In the genomic region with DNA sequence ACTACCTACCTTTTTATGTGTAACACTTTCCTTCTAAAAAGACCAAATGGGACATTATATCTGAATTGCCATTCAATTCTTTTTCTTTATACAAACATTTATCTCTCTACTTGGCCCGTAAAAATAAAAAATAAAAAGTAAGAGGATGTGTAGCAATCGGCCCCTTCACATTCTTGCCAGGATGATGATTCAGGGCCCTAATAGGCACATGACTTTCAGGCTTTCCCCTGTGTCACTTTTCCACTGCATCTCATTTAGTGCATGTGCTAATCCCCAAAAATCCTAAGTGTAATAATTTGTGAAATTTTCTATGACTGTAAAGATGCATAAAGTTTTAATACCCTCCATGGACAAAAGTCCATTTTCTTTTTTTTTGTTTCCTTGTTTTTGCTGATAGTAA, we compare ENCODE assay signal across 13 cellular contexts. TPM values are rescaled to one million over a fixed set of nuclear protein-coding genes. Genes with fewer than 3 reads are reported as not detected.
DNase-seq lines count a peak whose midpoint lies in the region; ATAC-seq and TF ChIP-seq lines count a peak whose summit lies in the region.
"Had no signal": no experiment of that assay in that cellular context is flagged by ENCODE, and none has a peak within 500 bp of the region (broad histone marks: within the 10 kb centered on the region; RNA-seq: fewer than 3 reads in every experiment).

No MANE protein-coding gene starts in this region.

- DNase-seq in NOMO-1 (lab: John Stamatoyannopoulos, UW; ENCODE audit: unreplicated experiment in 2 of 2): peak; percentile 30 to 44
- DNase-seq in NOMO-1 treated with dmso at 0.1 percent for 144 hours (lab: John Stamatoyannopoulos, UW; ENCODE audit: unreplicated experiment): no peak
- no peak for DNase-seq in T-helper 17 cell
- DNase-seq in glomerular visceral epithelial cell (ENCODE audit: extremely low spot score): peak; percentile 21
- no peak for DNase-seq in vagina (ENCODE audit: extremely low spot score in 2 of 2)
- DNase-seq in CD8-positive, alpha-beta memory T cell: no peak
- DNase-seq in UCSD-AML1 (lab: John Stamatoyannopoulos, UW; ENCODE audit: unreplicated experiment): no peak
- no peak for DNase-seq in left ventricle myocardium inferior
- DNase-seq: KBM-7, Right ventricle myocardium superior had no signal

- H3K4me3 Mint-ChIP-seq in T-helper 17 cell: no peak overlapping the region
- H3K4me3 Mint-ChIP-seq in CD8-positive, alpha-beta memory T cell: no peak overlapping the region
- H3K4me3 Mint-ChIP-seq: activated T-helper 17 cell treated with anti-CD3 and anti-CD28 coated beads, Interleukin-2, amount 50 U/mL, for 72 hours had no signal

- no peak for ATAC-seq in T-helper 17 cell
- ATAC-seq: activated CD4-positive, CD25-positive, alpha-beta regulatory T cell treated with anti-CD3 and anti-CD28 coated beads, Interleukin-2, amount 50 U/mL, for 24 hours; activated T-helper 17 cell treated with anti-CD3 and anti-CD28 coated beads, Interleukin-2, amount 50 U/mL, for 72 hours had no signal

- peaks cover 2% of the 10 kb centered on the region for H3K36me3 Mint-ChIP-seq in T-helper 17 cell (ENCODE audit: low read depth)
- H3K36me3 Mint-ChIP-seq in CD8-positive, alpha-beta memory T cell: peaks cover 0 to 14% (median 8%) of the 10 kb centered on the region in 3 donors

- intact Hi-C loops in vagina (cut with DNase I) (no loop called here), left ventricle myocardium inferior (cut with micrococcal nuclease) (no loop called here)

- H3K27me3 Mint-ChIP-seq in T-helper 17 cell: no peaks in the 10 kb centered on the region
- peaks cover 0 to 6% of the 10 kb centered on the region in 2 donors for H3K27me3 Mint-ChIP-seq in CD8-positive, alpha-beta memory T cell
- H3K27me3 Mint-ChIP-seq: activated T-helper 17 cell treated with anti-CD3 and anti-CD28 coated beads, Interleukin-2, amount 50 U/mL, for 72 hours had no signal

- no peak for TF ChIP-seq CTCF in vagina (IDR thresholded peaks at IDR 0.05)
- TF ChIP-seq CTCF in left ventricle myocardium inferior (IDR thresholded peaks at IDR 0.05; ENCODE audit: borderline replicate concordance): no peak

- peaks cover 12% of the 10 kb centered on the region for H3K4me1 Mint-ChIP-seq in T-helper 17 cell
- peaks cover 7 to 14% (median 9%) of the 10 kb centered on the region in 3 donors for H3K4me1 Mint-ChIP-seq in CD8-positive, alpha-beta memory T cell

- H3K36me3 ChIP-seq in vagina (no peaks in the 10 kb centered on the region), left ventricle myocardium inferior (no peaks in the 10 kb centered on the region)
- no peaks in the 10 kb centered on the region for H3K36me3 ChIP-seq in CD8-positive, alpha-beta memory T cell (ENCODE audit: insufficient read depth, low read length)

- H3K27me3 ChIP-seq in vagina: no peaks in the 10 kb centered on the region
- no peaks in the 10 kb centered on the region for H3K27me3 ChIP-seq in CD8-positive, alpha-beta memory T cell (ENCODE audit: insufficient read depth, low read length, poor library complexity, severe bottlenecking)
- H3K27me3 ChIP-seq in left ventricle myocardium inferior (ENCODE audit: low read depth): no peaks in the 10 kb centered on the region

- POLR2A ChIA-PET in CD8-positive, alpha-beta memory T cell (lab: Charles Lee): no interaction called here

- H3K27ac ChIP-seq in vagina: peak overlapping the region; percentile 44
- H3K27ac ChIP-seq in CD8-positive, alpha-beta memory T cell (ENCODE audit: low read depth, low read length): no peak overlapping the region
- no peak overlapping the region for H3K27ac ChIP-seq in left ventricle myocardium inferior (replicated peaks)

- peak overlapping the region; percentile 78 for H3K27ac Mint-ChIP-seq in T-helper 17 cell
- H3K27ac Mint-ChIP-seq in CD8-positive, alpha-beta memory T cell: peak overlapping the region in 1 of 8 donors; percentile 39
- H3K27ac Mint-ChIP-seq: activated T-helper 17 cell treated with anti-CD3 and anti-CD28 coated beads, Interleukin-2, amount 50 U/mL, for 72 hours had no signal

- H3K9me3 ChIP-seq in T-helper 17 cell (ENCODE audit: control insufficient read depth, low read length, poor library complexity, severe bottlenecking): no peaks in the 10 kb centered on the region
- H3K9me3 ChIP-seq in vagina: peaks cover 6% of the 10 kb centered on the region
- no peaks in the 10 kb centered on the region for H3K9me3 ChIP-seq in CD8-positive, alpha-beta memory T cell (ENCODE audit: low read length)
- H3K9me3 ChIP-seq in left ventricle myocardium inferior (replicated peaks): peaks cover 10% of the 10 kb centered on the region

- CTCF ChIA-PET in CD8-positive, alpha-beta memory T cell (lab: Charles Lee): no interaction called here

- no peak for TF ChIP-seq POLR2A in vagina (IDR thresholded peaks at IDR 0.05)

- peaks cover 18% of the 10 kb centered on the region for H3K4me1 ChIP-seq in vagina
- H3K4me1 ChIP-seq in CD8-positive, alpha-beta memory T cell (ENCODE audit: insufficient read depth, low read length): peaks cover 8% of the 10 kb centered on the region
- H3K4me1 ChIP-seq in left ventricle myocardium inferior: no peaks in the 10 kb centered on the region

- peaks cover 0 to 5% (median 0%) of the 10 kb centered on the region in 5 donors for H3K9me3 Mint-ChIP-seq in CD8-positive, alpha-beta memory T cell
- H3K9me3 Mint-ChIP-seq: activated T-helper 17 cell treated with anti-CD3 and anti-CD28 coated beads, Interleukin-2, amount 50 U/mL, for 72 hours had no signal

- H3K4me3 ChIP-seq in vagina (no peak overlapping the region), left ventricle myocardium inferior (no peak overlapping the region)
- no peak overlapping the region for H3K4me3 ChIP-seq in CD8-positive, alpha-beta memory T cell (ENCODE audit: low read length)
- H3K4me3 ChIP-seq: skin epidermis had no signal

RNA-seq across cellular contexts. Expression of a gene that starts 23.0 kb away (rescaled TPM):
- total RNA-seq in T-helper 17 cell (100 to 1,000 TPM; 123 to 158 TPM), vagina (24.6 TPM), left ventricle myocardium inferior (10.7 TPM)
- total RNA-seq in CD8-positive, alpha-beta memory T cell: 10 to 100 TPM; 32.7 to 32.8 TPM
- polyA plus RNA-seq in CD8-positive, alpha-beta memory T cell: 45.3 TPM

Comparison
In these comparisons a context has a peak if more than half of its experiments do, and no peak if none do; other contexts are left out.
1. DNase-seq: peak in NOMO-1 (2 of 2) and glomerular visceral epithelial cell (single experiment); none in NOMO-1 treated with dmso at 0.1 percent for 144 hours (single experiment), T-helper 17 cell (0 of 3), vagina (0 of 2), CD8-positive, alpha-beta memory T cell (0 of 5), UCSD-AML1 (single experiment) and left ventricle myocardium inferior (single experiment).